9 cellular contexts compared by ENCODE assay signal in genomic region chr3:24521306-24522154, GRCh38. TPM values are rescaled to one million over a fixed set of nuclear protein-coding genes. Genes with fewer than 3 reads are reported as not detected.
DNase-seq lines count a peak whose midpoint lies in the region; ATAC-seq and TF ChIP-seq lines count a peak whose summit lies in the region.
"Had no signal": no experiment of that assay in that cellular context is flagged by ENCODE, and none has a peak within 500 bp of the region (broad histone marks: within the 10 kb centered on the region; RNA-seq: fewer than 3 reads in every experiment).

No MANE protein-coding gene starts in this region.

- H3K4me3 ChIP-seq in PC-3 (ENCODE audit: low read length) (peak overlapping the region; percentile 74), esophagus squamous epithelium (peak overlapping the region; percentile 42 to 78 (median 57)), mononuclear cell (ENCODE audit: low read length) (peak overlapping the region; percentile 35), upper lobe of right lung (peak overlapping the region; percentile 79)

- no peaks in the 10 kb centered on the region for H3F3A ChIP-seq in PC-3 (ENCODE audit: low read length, unreplicated experiment)

- 0% methylated on average over 7 of the region's 86 CpGs; no CpG with 5 or more reads in 1 of the 2 donors for WGBS in esophagus squamous epithelium, 2 donors

- H4K20me1 ChIP-seq in PC-3 (ENCODE audit: low read length) = no peaks in the 10 kb centered on the region

- H3K4me1 ChIP-seq in PC-3 (ENCODE audit: insufficient read depth, low read length) = peaks cover 39% of the 10 kb centered on the region
- peaks cover 6 to 43% (median 8%) of the 10 kb centered on the region in 3 donors for H3K4me1 ChIP-seq in esophagus squamous epithelium
- H3K4me1 ChIP-seq in mononuclear cell (ENCODE audit: insufficient read depth, low read length) = peaks cover 8% of the 10 kb centered on the region
- peaks cover 6% of the 10 kb centered on the region for H3K4me1 ChIP-seq in upper lobe of right lung

- no TSS peak for BruUV-seq in PC-3 (replicated peaks; lab: Mats Ljungman, UMichigan)

- CTCF ChIA-PET in PC-3 (lab: Charles Lee) = interaction anchor here (0.5 to 1.0 kb wide), 5 partner anchors 8 to 336 kb away, joined by 3 to 4 read pairs (median 3); partner anchors contain the start of gene THRB

- TF ChIP-seq POLR2A in esophagus squamous epithelium (IDR thresholded peaks at IDR 0.05) = no peak

- intact Hi-C loops in PC-3 (cut with micrococcal nuclease) (loop anchor here (2.0 kb wide), 1 partner anchor 27 kb away; the partner anchor contains the start of gene THRB), esophagus squamous epithelium (cut with DNase I) (no loop called here), upper lobe of right lung (cut with DNase I) (no loop called here)

- TF ChIP-seq CTCF in PC-3 (conservative IDR thresholded peaks at IDR 0.05; ENCODE audit: low read depth, low read length) (peak; percentile 37; the same call in 1 of the 2 replicates), esophagus squamous epithelium (IDR thresholded peaks at IDR 0.05) (no peak), upper lobe of right lung (IDR thresholded peaks at IDR 0.05) (no peak)

- no peaks in the 10 kb centered on the region for H3K79me2 ChIP-seq in PC-3 (ENCODE audit: low read length)

- H3K36me3 ChIP-seq in PC-3 (ENCODE audit: low read depth, low read length) (no peaks in the 10 kb centered on the region), esophagus squamous epithelium (no peaks in the 10 kb centered on the region), upper lobe of right lung (no peaks in the 10 kb centered on the region)

- no peaks in the 10 kb centered on the region for H3K9me2 ChIP-seq in PC-3 (replicated peaks; ENCODE audit: low read length)

- peak overlapping the region; percentile 88 for H3K4me2 ChIP-seq in PC-3 (ENCODE audit: low read length)

- H3K9me3 ChIP-seq in PC-3 (ENCODE audit: low read length) = no peaks in the 10 kb centered on the region
- no peaks in the 10 kb centered on the region for H3K9me3 ChIP-seq in esophagus squamous epithelium
- H3K9me3 ChIP-seq in mononuclear cell (ENCODE audit: low read depth, low read length) = no peaks in the 10 kb centered on the region
- no peaks in the 10 kb centered on the region for H3K9me3 ChIP-seq in upper lobe of right lung

- DNase-seq in DMS53 (lab: John Stamatoyannopoulos, UW) (peak; percentile 63), DMS53 treated with DMSO at 0.1 percent for 48 hours (lab: John Stamatoyannopoulos, UW; ENCODE audit: unreplicated experiment) (no peak), PC-3 (peak; percentile 35), esophagus squamous epithelium (lab: John Stamatoyannopoulos, UW) (no peak), upper lobe of right lung (peak; percentile 84)
- no peak for DNase-seq in activated CD8-positive, alpha-beta memory T cell treated with anti-CD3 and anti-CD28 coated beads, Interleukin-2, amount 50 U/mL, for 4 hours

- H3K27ac ChIP-seq in PC-3 (ENCODE audit: low read length) (peak overlapping the region; percentile 48), esophagus squamous epithelium (peak overlapping the region; percentile 63 to 77 (median 72)), upper lobe of right lung (peak overlapping the region; percentile 81)
- H3K27ac ChIP-seq: C4-2B had no signal

- POLR2A ChIA-PET in PC-3 (lab: Charles Lee; ENCODE audit: unreplicated experiment) = interaction anchor here (0.5 to 0.7 kb wide), 2 partner anchors 162 to 376 kb away, joined by 4 to 11 read pairs; no protein-coding TSS in a partner anchor

- H2AFZ ChIP-seq in PC-3 (ENCODE audit: low read length) = peak overlapping the region; percentile 91

- ATAC-seq in PC-3 (peak; percentile 70), upper lobe of right lung (peak; percentile 91), HG03469 (IDR thresholded peaks at IDR 0.05; ENCODE audit: unreplicated experiment) (no peak)

- peak overlapping the region; percentile 72 for H3K9ac ChIP-seq in PC-3 (ENCODE audit: low read length)

- H3K27me3 ChIP-seq in PC-3 (ENCODE audit: low read length) (no peaks in the 10 kb centered on the region), esophagus squamous epithelium (peaks cover 0 to 29% (median 0%) of the 10 kb centered on the region in 4 donors), mononuclear cell (ENCODE audit: insufficient read depth, low read length) (peaks cover 58% of the 10 kb centered on the region), upper lobe of right lung (peaks cover 5% of the 10 kb centered on the region)

RNA-seq across cellular contexts. Expression of gene THRB, which starts 26.9 kb away (rescaled TPM):
- total RNA-seq in PC-3 (2014; rRNA removed) = 7.0 and 9.7 TPM in 2 replicates
- 10 to 100 TPM in 1 of 4 donors, 1 to 10 TPM in 3; 3.7 to 11.3 (median 6.1) TPM for total RNA-seq in esophagus squamous epithelium
- total RNA-seq in mononuclear cell = 0.94 TPM
- 19.7 TPM for total RNA-seq in upper lobe of right lung

Comparison
In these comparisons a context has a peak if more than half of its experiments do, and no peak if none do; other contexts are left out.
1. DNase-seq: peak in DMS53 (single experiment), PC-3 (single experiment) and upper lobe of right lung (single experiment); none in DMS53 treated with DMSO at 0.1 percent for 48 hours (single experiment), esophagus squamous epithelium (single experiment) and activated CD8-positive, alpha-beta memory T cell treated with anti-CD3 and anti-CD28 coated beads, Interleukin-2, amount 50 U/mL, for 4 hours (single experiment).
2. Peak in every context shown above with its lines, with median percentiles within 50 percentile points of each other: H3K27ac ChIP-seq and H3K4me3 ChIP-seq.